18 cellular contexts compared by ENCODE assay signal in the genomic region with DNA sequence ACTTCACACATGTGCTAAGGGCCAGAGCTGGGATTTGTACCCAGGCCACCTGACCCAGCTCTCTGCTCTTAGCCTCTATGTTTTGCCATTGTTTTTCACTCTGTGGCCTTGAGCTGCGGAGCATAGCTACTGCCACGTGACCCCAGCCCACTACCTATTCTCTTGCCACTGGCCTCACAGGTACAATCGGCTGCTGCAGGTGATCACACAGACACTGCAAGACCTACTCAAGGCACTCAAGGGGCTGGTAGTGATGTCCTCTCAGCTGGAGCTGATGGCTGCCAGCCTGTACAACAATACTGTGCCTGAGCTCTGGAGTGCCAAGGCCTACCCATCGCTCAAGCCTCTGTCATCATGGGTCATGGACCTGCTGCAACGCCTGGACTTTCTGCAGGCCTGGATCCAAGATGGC. TPM values are rescaled to one million over a fixed set of nuclear protein-coding genes. Genes with fewer than 3 reads are reported as not detected.
"Had no signal": no experiment of that assay in that cellular context is flagged by ENCODE, and none has a peak within 500 bp of the region (broad histone marks: within the 10 kb centered on the region; RNA-seq: fewer than 3 reads in every experiment).

No MANE protein-coding gene starts in this region.

- ATAC-seq: activated CD8-positive, alpha-beta T cell treated with anti-CD3 and anti-CD28 coated beads for 36 hours; activated T-helper 17 cell treated with anti-CD3 and anti-CD28 coated beads, Interleukin-2, amount 50 U/mL, for 72 hours; gastroesophageal sphincter had no signal

- H3K9me3 ChIP-seq: esophagus muscularis mucosa, gastroesophageal sphincter, stomach had no signal

- DNase-seq: activated CD4-positive, alpha-beta T cell treated with anti-CD3 and anti-CD28 coated beads for 48 hours; activated CD4-positive, CD25-positive, alpha-beta regulatory T cell; activated CD8-positive, alpha-beta T cell treated with anti-CD3 and anti-CD28 coated beads for 36 hours; activated naive CD4-positive, alpha-beta T cell treated with anti-CD3 and anti-CD28 coated beads for 36 hours; activated T-cell treated with anti-CD3 and anti-CD28 coated beads, Interleukin-2, amount 50 U/mL, for 1 hour; anterior cingulate cortex; brain microvascular endothelial cell; effector CD8-positive, alpha-beta T cell; immature natural killer cell; nephron progenitor cell; nucleus accumbens; stimulated activated CD4-positive, alpha-beta T cell treated with anti-CD3 and anti-CD28 coated beads, Interleukin-2, amount 100 ng/mL, for 48 hours; stomach; trophoblast cell had no signal

- H3K4me1 ChIP-seq: gastroesophageal sphincter had no signal

- H3K27ac ChIP-seq: brain microvascular endothelial cell, esophagus muscularis mucosa, gastroesophageal sphincter, stomach had no signal

- H3K4me3 ChIP-seq: esophagus muscularis mucosa, gastroesophageal sphincter, lung, stomach had no signal

- H3K27me3 ChIP-seq: brain microvascular endothelial cell, esophagus muscularis mucosa, gastroesophageal sphincter, stomach had no signal

RNA-seq across cellular contexts. Expression of a gene that starts 46.2 kb away (rescaled TPM):
- total RNA-seq: activated CD8-positive, alpha-beta T cell treated with anti-CD3 and anti-CD28 coated beads for 36 hours; activated naive CD4-positive, alpha-beta T cell treated with anti-CD3 and anti-CD28 coated beads for 36 hours had no signal
- polyA plus RNA-seq: immature natural killer cell had no signal

RNA-seq across cellular contexts. Expression of a gene that starts 55.2 kb away (rescaled TPM):
- polyA plus RNA-seq: immature natural killer cell had no signal
